30 cellular contexts compared by ENCODE assay signal in genomic region chr9:38408719-38409118, GRCh38. TPM values are rescaled to one million over a fixed set of nuclear protein-coding genes. Genes with fewer than 3 reads are reported as not detected.
A peak's percentile ranks its signal among the peaks of the same experiment; 100 is the strongest.
DNase-seq lines count a peak whose midpoint lies in the region; ATAC-seq and TF ChIP-seq lines count a peak whose summit lies in the region.
"Had no signal": no experiment of that assay in that cellular context is flagged by ENCODE, and none has a peak within 500 bp of the region (broad histone marks: within the 10 kb centered on the region; RNA-seq: fewer than 3 reads in every experiment).

No MANE protein-coding gene starts in this region.

- no peaks in the 10 kb centered on the region for H3K36me3 ChIP-seq in upper lobe of right lung

- peak; percentile 66 for ATAC-seq in GM18520 (IDR thresholded peaks at IDR 0.05; ENCODE audit: unreplicated experiment)
- peak; percentile 56 for ATAC-seq in HG02571 (IDR thresholded peaks at IDR 0.05; ENCODE audit: unreplicated experiment)
- peak; percentile 48 for ATAC-seq in HG03342 (IDR thresholded peaks at IDR 0.05; ENCODE audit: unreplicated experiment)
- no peak for ATAC-seq in Right ventricle myocardium superior (ENCODE audit: poor library complexity)
- no peak for ATAC-seq in upper lobe of right lung
- ATAC-seq: activated CD8-positive, alpha-beta T cell treated with anti-CD3 and anti-CD28 coated beads, Interleukin-2, amount 10 ng/mL, durations not matched to agents 7 days and 5 days; body of pancreas; CD8-positive, alpha-beta T cell; left colon; mucosa of descending colon; natural killer cell; SK-N-SH treated with all-trans-retinoic acid at 6 μM for 48 hours had no signal

- H3K9me3 Mint-ChIP-seq in chondrocyte (ENCODE audit: low read depth): no peaks in the 10 kb centered on the region
- H3K9me3 Mint-ChIP-seq: activated naive CD4-positive, alpha-beta T cell treated with anti-CD3 and anti-CD28 coated beads, Interleukin-2, amount 10 ng/mL, durations not matched to agents 7 days and 5 days; CD8-positive, alpha-beta T cell; central memory CD8-positive, alpha-beta T cell; dendritic cell treated with granulocyte-macrophage colony-stimulating factor and Interleukin-4, amounts not matched to agents 40 ng/mL and 50 ng/mL, for 4 days; endodermal cell; natural killer cell had no signal

- H3K27me3 Mint-ChIP-seq in chondrocyte (ENCODE audit: low read depth): peaks cover 4% of the 10 kb centered on the region

- peaks cover 4% of the 10 kb centered on the region for H3K4me1 Mint-ChIP-seq in chondrocyte (ENCODE audit: low read depth)
- H3K4me1 Mint-ChIP-seq: activated naive CD4-positive, alpha-beta T cell treated with anti-CD3 and anti-CD28 coated beads, Interleukin-2, amount 10 ng/mL, durations not matched to agents 7 days and 5 days; central memory CD8-positive, alpha-beta T cell; natural killer cell had no signal

- DNase-seq in chondrocyte (ENCODE audit: low spot score) (peak; percentile 10), Right ventricle myocardium superior (no peak), UCSD-AML1 (lab: John Stamatoyannopoulos, UW; ENCODE audit: unreplicated experiment) (no peak), upper lobe of right lung (no peak)
- DNase-seq: activated CD8-positive, alpha-beta T cell treated with anti-CD3 and anti-CD28 coated beads, Interleukin-2, amount 10 ng/mL, durations not matched to agents 7 days and 5 days; activated naive CD4-positive, alpha-beta T cell treated with anti-CD3 and anti-CD28 coated beads, Interleukin-2, amount 10 ng/mL, durations not matched to agents 7 days and 5 days; BE2C; body of pancreas; CD8-positive, alpha-beta T cell; endodermal cell; glutamatergic neuron; GOT3; left colon; mammary epithelial cell; mucosa of descending colon; natural killer cell; NCI-H1092; NCI-H1694; NCI-H524; NK-92 treated with Interleukin-12 subunit alpha and Interleukin-12 subunit beta, amount 100 ng/mL, for 24 hours; PC-9; stimulated activated naive CD4-positive, alpha-beta T cell treated with Interleukin-2 at 50 U/mL for 16 hours had no signal

- no peak overlapping the region for H3K4me3 Mint-ChIP-seq in chondrocyte (ENCODE audit: unreplicated experiment)
- H3K4me3 Mint-ChIP-seq: activated CD8-positive, alpha-beta T cell treated with anti-CD3 and anti-CD28 coated beads, Interleukin-2, amount 10 ng/mL, durations not matched to agents 7 days and 5 days; activated naive CD4-positive, alpha-beta T cell treated with anti-CD3 and anti-CD28 coated beads, Interleukin-2, amount 10 ng/mL, durations not matched to agents 7 days and 5 days; CD8-positive, alpha-beta T cell; central memory CD8-positive, alpha-beta T cell; dendritic cell treated with granulocyte-macrophage colony-stimulating factor and Interleukin-4, amounts not matched to agents 40 ng/mL and 50 ng/mL, for 4 days; endodermal cell; natural killer cell had no signal

- TF ChIP-seq CTCF in chondrocyte (IDR thresholded peaks at IDR 0.05) (no peak), upper lobe of right lung (IDR thresholded peaks at IDR 0.05) (no peak)

- H3K9me3 ChIP-seq in upper lobe of right lung: no peaks in the 10 kb centered on the region
- H3K9me3 ChIP-seq: BE2C, body of pancreas, mucosa of descending colon had no signal

- H3K4me1 ChIP-seq in upper lobe of right lung: no peaks in the 10 kb centered on the region
- H3K4me1 ChIP-seq: BE2C, body of pancreas had no signal

- H3K4me3 ChIP-seq in upper lobe of right lung: no peak overlapping the region
- H3K4me3 ChIP-seq: body of pancreas, mucosa of descending colon, PC-9 had no signal

- H3K27ac ChIP-seq in upper lobe of right lung: no peak overlapping the region
- H3K27ac ChIP-seq: body of pancreas, PC-9 had no signal

- H3K36me3 Mint-ChIP-seq in chondrocyte (ENCODE audit: low read depth): no peaks in the 10 kb centered on the region
- H3K36me3 Mint-ChIP-seq: activated naive CD4-positive, alpha-beta T cell treated with anti-CD3 and anti-CD28 coated beads, Interleukin-2, amount 10 ng/mL, durations not matched to agents 7 days and 5 days; CD8-positive, alpha-beta T cell; natural killer cell had no signal

- intact Hi-C loops in Right ventricle myocardium superior (cut with DNase I) (no loop called here), upper lobe of right lung (cut with DNase I) (no loop called here)

- peaks cover 14% of the 10 kb centered on the region for H3K27me3 ChIP-seq in upper lobe of right lung
- H3K27me3 ChIP-seq: BE2C, body of pancreas had no signal

- H3K27ac Mint-ChIP-seq in chondrocyte (ENCODE audit: unreplicated experiment): no peak overlapping the region
- H3K27ac Mint-ChIP-seq: activated CD8-positive, alpha-beta T cell treated with anti-CD3 and anti-CD28 coated beads, Interleukin-2, amount 10 ng/mL, durations not matched to agents 7 days and 5 days; activated naive CD4-positive, alpha-beta T cell treated with anti-CD3 and anti-CD28 coated beads, Interleukin-2, amount 10 ng/mL, durations not matched to agents 7 days and 5 days; CD8-positive, alpha-beta T cell; dendritic cell treated with granulocyte-macrophage colony-stimulating factor and Interleukin-4, amounts not matched to agents 40 ng/mL and 50 ng/mL, for 4 days; endodermal cell; natural killer cell had no signal

RNA-seq across cellular contexts. Expression of gene IGFBPL1, which starts 15.5 kb away (rescaled TPM):
- total RNA-seq in chondrocyte: 1.3 to 3.6 TPM (median 2.8 TPM) in 3 replicates
- total RNA-seq in Right ventricle myocardium superior: not detected
- total RNA-seq in upper lobe of right lung: 0.87 TPM
- total RNA-seq: activated CD8-positive, alpha-beta T cell treated with anti-CD3 and anti-CD28 coated beads, Interleukin-2, amount 10 ng/mL, durations not matched to agents 7 days and 5 days; CD8-positive, alpha-beta T cell; fibroblast of villous mesenchyme; mammary epithelial cell; natural killer cell; omental fat pad; PC-9 had no signal

RNA-seq across cellular contexts. Expression of gene ALDH1B1, which starts 16.2 kb away (rescaled TPM):
- total RNA-seq in chondrocyte: 36.8 to 74.6 TPM (median 74.2 TPM) in 3 replicates
- total RNA-seq in Right ventricle myocardium superior: 16.8 TPM
- total RNA-seq in upper lobe of right lung: 13.7 TPM

Comparison
In these comparisons a context has a peak if more than half of its experiments do, and no peak if none do; other contexts are left out.
1. ATAC-seq: peak in GM18520 (single experiment), HG02571 (single experiment) and HG03342 (single experiment); none in Right ventricle myocardium superior (single experiment) and upper lobe of right lung (single experiment).